Comparison of ENCODE assay signal across 1 cellular context in the genomic region with DNA sequence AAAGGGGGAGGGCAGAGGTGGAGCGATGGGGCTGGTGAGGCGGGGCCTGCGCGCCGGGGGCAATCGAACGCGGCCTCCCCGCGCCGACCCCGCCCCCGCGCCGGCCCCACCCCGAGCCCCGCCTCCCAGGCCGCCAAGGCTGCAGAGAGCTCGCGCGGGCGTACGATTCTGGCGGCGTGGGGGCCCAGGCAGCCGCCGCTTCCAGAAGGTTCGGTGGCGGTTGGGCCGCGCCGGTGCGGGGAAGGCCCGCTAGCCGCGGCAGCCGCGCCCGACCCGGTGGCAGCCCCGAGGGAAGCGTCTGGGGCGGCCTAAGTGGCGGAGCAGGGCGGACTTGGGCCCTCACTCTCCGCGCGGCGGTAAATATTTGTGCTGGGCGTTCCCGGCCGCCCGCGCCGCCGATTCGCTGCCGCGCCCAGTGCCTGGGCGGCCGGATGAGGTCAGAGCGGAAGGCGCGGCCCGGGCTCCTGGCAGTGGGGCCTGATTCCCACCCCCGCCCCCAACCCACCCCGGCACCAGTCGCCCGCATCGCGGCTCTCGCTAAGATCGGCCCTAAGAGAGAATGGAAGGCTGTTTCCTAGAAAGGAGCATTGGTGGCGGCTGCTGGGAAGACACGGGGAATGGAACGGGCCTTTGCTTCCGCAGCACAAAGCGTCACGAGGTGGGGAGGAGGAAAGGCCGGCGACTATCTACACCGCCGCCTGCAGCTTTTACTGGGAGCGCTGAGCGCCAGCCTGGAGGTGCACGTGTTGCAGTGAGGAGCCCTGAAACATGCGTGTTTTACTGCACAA.
TF ChIP-seq lines count a peak whose summit lies in the region.

A gene with protein sequence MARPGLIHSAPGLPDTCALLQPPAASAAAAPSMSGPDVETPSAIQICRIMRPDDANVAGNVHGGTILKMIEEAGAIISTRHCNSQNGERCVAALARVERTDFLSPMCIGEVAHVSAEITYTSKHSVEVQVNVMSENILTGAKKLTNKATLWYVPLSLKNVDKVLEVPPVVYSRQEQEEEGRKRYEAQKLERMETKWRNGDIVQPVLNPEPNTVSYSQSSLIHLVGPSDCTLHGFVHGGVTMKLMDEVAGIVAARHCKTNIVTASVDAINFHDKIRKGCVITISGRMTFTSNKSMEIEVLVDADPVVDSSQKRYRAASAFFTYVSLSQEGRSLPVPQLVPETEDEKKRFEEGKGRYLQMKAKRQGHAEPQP (minus strand): TSS at position 368 of the 788 bp plus-strand sequence. CDS start 368 bp downstream, outside the sequence.

TF ChIP-seq in HEK293, 187 proteins besides CTCF, POLR2A, EP300 and RAD21 (continued from another document and continues in another):
- TF ChIP-seq, protein P1, sequence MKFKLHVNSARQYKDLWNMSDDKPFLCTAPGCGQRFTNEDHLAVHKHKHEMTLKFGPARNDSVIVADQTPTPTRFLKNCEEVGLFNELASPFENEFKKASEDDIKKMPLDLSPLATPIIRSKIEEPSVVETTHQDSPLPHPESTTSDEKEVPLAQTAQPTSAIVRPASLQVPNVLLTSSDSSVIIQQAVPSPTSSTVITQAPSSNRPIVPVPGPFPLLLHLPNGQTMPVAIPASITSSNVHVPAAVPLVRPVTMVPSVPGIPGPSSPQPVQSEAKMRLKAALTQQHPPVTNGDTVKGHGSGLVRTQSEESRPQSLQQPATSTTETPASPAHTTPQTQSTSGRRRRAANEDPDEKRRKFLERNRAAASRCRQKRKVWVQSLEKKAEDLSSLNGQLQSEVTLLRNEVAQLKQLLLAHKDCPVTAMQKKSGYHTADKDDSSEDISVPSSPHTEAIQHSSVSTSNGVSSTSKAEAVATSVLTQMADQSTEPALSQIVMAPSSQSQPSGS (tag by site-specific recombination; IDR thresholded peaks at IDR 0.05; ENCODE audit: low read depth), result no peak
- TF ChIP-seq ZBTB1 (tag by site-specific recombination; IDR thresholded peaks at IDR 0.05), result no peak
- no peak for TF ChIP-seq ZNF2 (tag by site-specific recombination; IDR thresholded peaks at IDR 0.05)
- TF ChIP-seq ZNF24 (tag by site-specific recombination; IDR thresholded peaks at IDR 0.05), result 0 out of 2 replicates have a peak, but pooled peaks have one; percentile 23
- TF ChIP-seq, protein P2, sequence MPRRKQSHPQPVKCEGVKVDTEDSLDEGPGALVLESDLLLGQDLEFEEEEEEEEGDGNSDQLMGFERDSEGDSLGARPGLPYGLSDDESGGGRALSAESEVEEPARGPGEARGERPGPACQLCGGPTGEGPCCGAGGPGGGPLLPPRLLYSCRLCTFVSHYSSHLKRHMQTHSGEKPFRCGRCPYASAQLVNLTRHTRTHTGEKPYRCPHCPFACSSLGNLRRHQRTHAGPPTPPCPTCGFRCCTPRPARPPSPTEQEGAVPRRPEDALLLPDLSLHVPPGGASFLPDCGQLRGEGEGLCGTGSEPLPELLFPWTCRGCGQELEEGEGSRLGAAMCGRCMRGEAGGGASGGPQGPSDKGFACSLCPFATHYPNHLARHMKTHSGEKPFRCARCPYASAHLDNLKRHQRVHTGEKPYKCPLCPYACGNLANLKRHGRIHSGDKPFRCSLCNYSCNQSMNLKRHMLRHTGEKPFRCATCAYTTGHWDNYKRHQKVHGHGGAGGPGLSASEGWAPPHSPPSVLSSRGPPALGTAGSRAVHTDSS (tag by site-specific recombination; IDR thresholded peaks at IDR 0.05), result no peak
- no peak for TF ChIP-seq GFI1B (tag by site-specific recombination; IDR thresholded peaks at IDR 0.05)
- TF ChIP-seq, protein P3, sequence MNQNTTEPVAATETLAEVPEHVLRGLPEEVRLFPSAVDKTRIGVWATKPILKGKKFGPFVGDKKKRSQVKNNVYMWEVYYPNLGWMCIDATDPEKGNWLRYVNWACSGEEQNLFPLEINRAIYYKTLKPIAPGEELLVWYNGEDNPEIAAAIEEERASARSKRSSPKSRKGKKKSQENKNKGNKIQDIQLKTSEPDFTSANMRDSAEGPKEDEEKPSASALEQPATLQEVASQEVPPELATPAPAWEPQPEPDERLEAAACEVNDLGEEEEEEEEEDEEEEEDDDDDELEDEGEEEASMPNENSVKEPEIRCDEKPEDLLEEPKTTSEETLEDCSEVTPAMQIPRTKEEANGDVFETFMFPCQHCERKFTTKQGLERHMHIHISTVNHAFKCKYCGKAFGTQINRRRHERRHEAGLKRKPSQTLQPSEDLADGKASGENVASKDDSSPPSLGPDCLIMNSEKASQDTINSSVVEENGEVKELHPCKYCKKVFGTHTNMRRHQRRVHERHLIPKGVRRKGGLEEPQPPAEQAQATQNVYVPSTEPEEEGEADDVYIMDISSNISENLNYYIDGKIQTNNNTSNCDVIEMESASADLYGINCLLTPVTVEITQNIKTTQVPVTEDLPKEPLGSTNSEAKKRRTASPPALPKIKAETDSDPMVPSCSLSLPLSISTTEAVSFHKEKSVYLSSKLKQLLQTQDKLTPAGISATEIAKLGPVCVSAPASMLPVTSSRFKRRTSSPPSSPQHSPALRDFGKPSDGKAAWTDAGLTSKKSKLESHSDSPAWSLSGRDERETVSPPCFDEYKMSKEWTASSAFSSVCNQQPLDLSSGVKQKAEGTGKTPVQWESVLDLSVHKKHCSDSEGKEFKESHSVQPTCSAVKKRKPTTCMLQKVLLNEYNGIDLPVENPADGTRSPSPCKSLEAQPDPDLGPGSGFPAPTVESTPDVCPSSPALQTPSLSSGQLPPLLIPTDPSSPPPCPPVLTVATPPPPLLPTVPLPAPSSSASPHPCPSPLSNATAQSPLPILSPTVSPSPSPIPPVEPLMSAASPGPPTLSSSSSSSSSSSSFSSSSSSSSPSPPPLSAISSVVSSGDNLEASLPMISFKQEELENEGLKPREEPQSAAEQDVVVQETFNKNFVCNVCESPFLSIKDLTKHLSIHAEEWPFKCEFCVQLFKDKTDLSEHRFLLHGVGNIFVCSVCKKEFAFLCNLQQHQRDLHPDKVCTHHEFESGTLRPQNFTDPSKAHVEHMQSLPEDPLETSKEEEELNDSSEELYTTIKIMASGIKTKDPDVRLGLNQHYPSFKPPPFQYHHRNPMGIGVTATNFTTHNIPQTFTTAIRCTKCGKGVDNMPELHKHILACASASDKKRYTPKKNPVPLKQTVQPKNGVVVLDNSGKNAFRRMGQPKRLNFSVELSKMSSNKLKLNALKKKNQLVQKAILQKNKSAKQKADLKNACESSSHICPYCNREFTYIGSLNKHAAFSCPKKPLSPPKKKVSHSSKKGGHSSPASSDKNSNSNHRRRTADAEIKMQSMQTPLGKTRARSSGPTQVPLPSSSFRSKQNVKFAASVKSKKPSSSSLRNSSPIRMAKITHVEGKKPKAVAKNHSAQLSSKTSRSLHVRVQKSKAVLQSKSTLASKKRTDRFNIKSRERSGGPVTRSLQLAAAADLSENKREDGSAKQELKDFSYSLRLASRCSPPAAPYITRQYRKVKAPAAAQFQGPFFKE (tag by site-specific recombination; IDR thresholded peaks at IDR 0.05; ENCODE audit: borderline replicate concordance), result no peak
- TF ChIP-seq, protein P4, sequence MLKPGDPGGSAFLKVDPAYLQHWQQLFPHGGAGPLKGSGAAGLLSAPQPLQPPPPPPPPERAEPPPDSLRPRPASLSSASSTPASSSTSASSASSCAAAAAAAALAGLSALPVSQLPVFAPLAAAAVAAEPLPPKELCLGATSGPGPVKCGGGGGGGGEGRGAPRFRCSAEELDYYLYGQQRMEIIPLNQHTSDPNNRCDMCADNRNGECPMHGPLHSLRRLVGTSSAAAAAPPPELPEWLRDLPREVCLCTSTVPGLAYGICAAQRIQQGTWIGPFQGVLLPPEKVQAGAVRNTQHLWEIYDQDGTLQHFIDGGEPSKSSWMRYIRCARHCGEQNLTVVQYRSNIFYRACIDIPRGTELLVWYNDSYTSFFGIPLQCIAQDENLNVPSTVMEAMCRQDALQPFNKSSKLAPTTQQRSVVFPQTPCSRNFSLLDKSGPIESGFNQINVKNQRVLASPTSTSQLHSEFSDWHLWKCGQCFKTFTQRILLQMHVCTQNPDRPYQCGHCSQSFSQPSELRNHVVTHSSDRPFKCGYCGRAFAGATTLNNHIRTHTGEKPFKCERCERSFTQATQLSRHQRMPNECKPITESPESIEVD (tag by site-specific recombination; IDR thresholded peaks at IDR 0.05), result no peak
- TF ChIP-seq ZNF157 (tag by site-specific recombination; IDR thresholded peaks at IDR 0.05), result no peak
- TF ChIP-seq, protein P5, sequence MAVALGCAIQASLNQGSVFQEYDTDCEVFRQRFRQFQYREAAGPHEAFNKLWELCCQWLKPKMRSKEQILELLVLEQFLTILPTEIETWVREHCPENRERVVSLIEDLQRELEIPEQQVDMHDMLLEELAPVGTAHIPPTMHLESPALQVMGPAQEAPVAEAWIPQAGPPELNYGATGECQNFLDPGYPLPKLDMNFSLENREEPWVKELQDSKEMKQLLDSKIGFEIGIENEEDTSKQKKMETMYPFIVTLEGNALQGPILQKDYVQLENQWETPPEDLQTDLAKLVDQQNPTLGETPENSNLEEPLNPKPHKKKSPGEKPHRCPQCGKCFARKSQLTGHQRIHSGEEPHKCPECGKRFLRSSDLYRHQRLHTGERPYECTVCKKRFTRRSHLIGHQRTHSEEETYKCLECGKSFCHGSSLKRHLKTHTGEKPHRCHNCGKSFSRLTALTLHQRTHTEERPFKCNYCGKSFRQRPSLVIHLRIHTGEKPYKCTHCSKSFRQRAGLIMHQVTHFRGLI (tag by site-specific recombination; IDR thresholded peaks at IDR 0.05), result peak; percentile 95
- TF ChIP-seq, protein P6, sequence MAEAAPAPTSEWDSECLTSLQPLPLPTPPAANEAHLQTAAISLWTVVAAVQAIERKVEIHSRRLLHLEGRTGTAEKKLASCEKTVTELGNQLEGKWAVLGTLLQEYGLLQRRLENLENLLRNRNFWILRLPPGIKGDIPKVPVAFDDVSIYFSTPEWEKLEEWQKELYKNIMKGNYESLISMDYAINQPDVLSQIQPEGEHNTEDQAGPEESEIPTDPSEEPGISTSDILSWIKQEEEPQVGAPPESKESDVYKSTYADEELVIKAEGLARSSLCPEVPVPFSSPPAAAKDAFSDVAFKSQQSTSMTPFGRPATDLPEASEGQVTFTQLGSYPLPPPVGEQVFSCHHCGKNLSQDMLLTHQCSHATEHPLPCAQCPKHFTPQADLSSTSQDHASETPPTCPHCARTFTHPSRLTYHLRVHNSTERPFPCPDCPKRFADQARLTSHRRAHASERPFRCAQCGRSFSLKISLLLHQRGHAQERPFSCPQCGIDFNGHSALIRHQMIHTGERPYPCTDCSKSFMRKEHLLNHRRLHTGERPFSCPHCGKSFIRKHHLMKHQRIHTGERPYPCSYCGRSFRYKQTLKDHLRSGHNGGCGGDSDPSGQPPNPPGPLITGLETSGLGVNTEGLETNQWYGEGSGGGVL (tag by site-specific recombination; IDR thresholded peaks at IDR 0.05), result peak; percentile 53
- no peak for TF ChIP-seq ZNF202 (tag by site-specific recombination; IDR thresholded peaks at IDR 0.05; ENCODE audit: borderline replicate concordance)
- TF ChIP-seq YY1 (tag by site-specific recombination; IDR thresholded peaks at IDR 0.05), result no peak
- peak; percentile 96 for TF ChIP-seq KLF8 (tag by site-specific recombination; IDR thresholded peaks at IDR 0.05)
- TF ChIP-seq HOXC10 (CRISPR knock-in tag; IDR thresholded peaks at IDR 0.05), result no peak
- TF ChIP-seq, protein P7, sequence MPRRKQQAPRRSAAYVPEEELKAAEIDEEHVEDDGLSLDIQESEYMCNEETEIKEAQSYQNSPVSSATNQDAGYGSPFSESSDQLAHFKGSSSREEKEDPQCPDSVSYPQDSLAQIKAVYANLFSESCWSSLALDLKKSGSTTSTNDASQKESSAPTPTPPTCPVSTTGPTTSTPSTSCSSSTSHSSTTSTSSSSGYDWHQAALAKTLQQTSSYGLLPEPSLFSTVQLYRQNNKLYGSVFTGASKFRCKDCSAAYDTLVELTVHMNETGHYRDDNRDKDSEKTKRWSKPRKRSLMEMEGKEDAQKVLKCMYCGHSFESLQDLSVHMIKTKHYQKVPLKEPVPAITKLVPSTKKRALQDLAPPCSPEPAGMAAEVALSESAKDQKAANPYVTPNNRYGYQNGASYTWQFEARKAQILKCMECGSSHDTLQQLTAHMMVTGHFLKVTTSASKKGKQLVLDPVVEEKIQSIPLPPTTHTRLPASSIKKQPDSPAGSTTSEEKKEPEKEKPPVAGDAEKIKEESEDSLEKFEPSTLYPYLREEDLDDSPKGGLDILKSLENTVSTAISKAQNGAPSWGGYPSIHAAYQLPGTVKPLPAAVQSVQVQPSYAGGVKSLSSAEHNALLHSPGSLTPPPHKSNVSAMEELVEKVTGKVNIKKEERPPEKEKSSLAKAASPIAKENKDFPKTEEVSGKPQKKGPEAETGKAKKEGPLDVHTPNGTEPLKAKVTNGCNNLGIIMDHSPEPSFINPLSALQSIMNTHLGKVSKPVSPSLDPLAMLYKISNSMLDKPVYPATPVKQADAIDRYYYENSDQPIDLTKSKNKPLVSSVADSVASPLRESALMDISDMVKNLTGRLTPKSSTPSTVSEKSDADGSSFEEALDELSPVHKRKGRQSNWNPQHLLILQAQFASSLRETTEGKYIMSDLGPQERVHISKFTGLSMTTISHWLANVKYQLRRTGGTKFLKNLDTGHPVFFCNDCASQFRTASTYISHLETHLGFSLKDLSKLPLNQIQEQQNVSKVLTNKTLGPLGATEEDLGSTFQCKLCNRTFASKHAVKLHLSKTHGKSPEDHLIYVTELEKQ (tag by site-specific recombination; IDR thresholded peaks at IDR 0.05; ENCODE audit: borderline replicate concordance), result no peak
- no peak for TF ChIP-seq ZFP41 (tag by site-specific recombination; IDR thresholded peaks at IDR 0.05; ENCODE audit: borderline replicate concordance)
- TF ChIP-seq ZNF658 (tag by site-specific recombination; IDR thresholded peaks at IDR 0.05), result no peak
- TF ChIP-seq ZNF776 (tag by site-specific recombination; IDR thresholded peaks at IDR 0.05; ENCODE audit: borderline replicate concordance), result no peak
- TF ChIP-seq ZNF23 (tag by site-specific recombination; IDR thresholded peaks at IDR 0.05; ENCODE audit: borderline replicate concordance), result no peak
- TF ChIP-seq HOXA7 (CRISPR knock-in tag; IDR thresholded peaks at IDR 0.05; ENCODE audit: borderline replicate concordance), result no peak
- no peak for TF ChIP-seq ZNF791 (tag by site-specific recombination; IDR thresholded peaks at IDR 0.05)
- TF ChIP-seq ZNF510 (tag by site-specific recombination; IDR thresholded peaks at IDR 0.05; ENCODE audit: insufficient replicate concordance), result no peak
- no peak for TF ChIP-seq ZNF426 (tag by site-specific recombination; IDR thresholded peaks at IDR 0.05)
- TF ChIP-seq KLF1 (tag by site-specific recombination; IDR thresholded peaks at IDR 0.05), result peak; percentile 98
- no peak for TF ChIP-seq ZNF792 (tag by site-specific recombination; IDR thresholded peaks at IDR 0.05)
- TF ChIP-seq ZXDB (tag by site-specific recombination; IDR thresholded peaks at IDR 0.05), result peak; percentile 47; the same call in 1 of the 2 replicates
- no peak for TF ChIP-seq ZNF366 (tag by site-specific recombination; conservative IDR thresholded peaks at IDR 0.05)
- no peak for TF ChIP-seq ZNF391 (tag by site-specific recombination; IDR thresholded peaks at IDR 0.05; ENCODE audit: borderline replicate concordance, low read depth)
- TF ChIP-seq OSR2 (tag by site-specific recombination; IDR thresholded peaks at IDR 0.05), result 0 out of 2 replicates have a peak, but pooled peaks have one; percentile 32
